Comparison of ENCODE assay signal across 9 cellular contexts in the genomic region with DNA sequence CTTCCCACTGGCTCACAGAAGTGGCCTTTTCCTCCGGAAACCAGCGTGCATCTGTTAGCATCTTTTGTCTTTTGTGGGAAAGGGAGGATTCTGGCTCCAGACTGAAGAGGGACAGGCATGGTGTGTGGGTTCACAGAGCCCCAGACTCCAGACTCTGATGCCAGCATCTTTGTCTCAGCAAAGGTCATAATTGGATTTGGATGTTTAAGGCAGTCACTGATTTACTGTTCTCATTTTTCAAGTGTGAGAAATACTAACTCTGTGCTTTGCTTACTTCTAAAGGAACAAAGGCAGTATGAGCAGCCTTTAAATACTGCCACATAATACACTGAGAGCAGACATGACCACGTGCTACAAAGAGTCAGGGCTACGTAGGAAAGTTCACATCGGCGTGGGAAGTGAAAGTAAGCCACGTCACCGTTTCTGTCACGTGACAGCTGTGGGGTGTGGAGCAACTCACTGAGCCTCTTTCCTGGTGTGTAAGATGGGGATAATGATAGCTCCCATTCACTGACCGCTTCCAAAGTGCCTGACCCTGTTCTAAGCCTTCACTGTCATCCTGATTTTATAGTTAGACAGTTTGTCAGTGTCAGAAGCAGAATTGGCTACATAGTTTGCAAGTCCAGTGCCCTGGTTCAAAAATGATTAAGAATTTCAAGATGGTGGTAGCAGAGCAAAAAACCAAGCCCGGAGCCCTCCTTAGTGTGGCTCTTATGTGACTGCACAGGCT. TPM values are rescaled to one million over a fixed set of nuclear protein-coding genes. Genes with fewer than 3 reads are reported as not detected.
A peak's percentile ranks its signal among the peaks of the same experiment; 100 is the strongest.
DNase-seq lines count a peak whose midpoint lies in the region; ATAC-seq and FAIRE-seq lines count a peak whose summit lies in the region.
"Had no signal": no experiment of that assay in that cellular context is flagged by ENCODE, and none has a peak within 500 bp of the region (broad histone marks: within the 10 kb centered on the region; RNA-seq: fewer than 3 reads in every experiment).

No MANE protein-coding gene starts in this region.

- WGBS in mesenchymal stem cell, result 50% methylated on average over 2 of the region's 11 CpGs

- no peak overlapping the region for H3K23ac ChIP-seq in mesenchymal stem cell (ENCODE audit: low read length in 2 of 2)

- H2AK5ac ChIP-seq in mesenchymal stem cell (ENCODE audit: low read length, severe bottlenecking), result no peak overlapping the region

- intact Hi-C loops in activated CD4-positive, alpha-beta T cell treated with anti-CD3 and anti-CD28 coated beads, Interleukin-2, amount 10 ng/mL, durations not matched to agents 24 days and 14 days (cut with micrococcal nuclease), result loop anchor here (2.0 to 10.0 kb wide), 8 partner anchors 37 to 1185 kb away; a partner anchor contains a TSS

- H3K27ac ChIP-seq in CD4-positive, CD25-positive, alpha-beta regulatory T cell (ENCODE audit: insufficient read depth, low read length, poor library complexity, severe bottlenecking), result peak overlapping the region; percentile 89
- no peak overlapping the region for H3K27ac ChIP-seq in mesenchymal stem cell (ENCODE audit: low read length, poor library complexity, severe bottlenecking)

- peak overlapping the region in 1 of 2 experiments; percentile 63 for H2BK12ac ChIP-seq in mesenchymal stem cell (ENCODE audit: low read length in 2 of 2)

- peak overlapping the region; percentile 75 for H3K4me3 ChIP-seq in CD4-positive, CD25-positive, alpha-beta regulatory T cell (ENCODE audit: low read depth, low read length)
- H3K4me3 ChIP-seq in mesenchymal stem cell (ENCODE audit: insufficient read depth in 1 of 2, low read depth in 1 of 2, low read length in 2 of 2) (peak overlapping the region in 1 of 2 experiments; percentile 5), H7 (ENCODE audit: insufficient read depth, low read depth, low read length) (no peak overlapping the region)

- ATAC-seq in CD4-positive, CD25-positive, alpha-beta regulatory T cell (ENCODE audit: low read depth in 2 of 2), result peak; percentile 67 to 73
- peak; percentile 50 for ATAC-seq in GM21390 (IDR thresholded peaks at IDR 0.05; ENCODE audit: unreplicated experiment)

- no peaks in the 10 kb centered on the region for H3K79me1 ChIP-seq in mesenchymal stem cell (replicated peaks; ENCODE audit: low read length, poor library complexity, severe bottlenecking)

- peak overlapping the region in 1 of 2 experiments; percentile 52 for H3K18ac ChIP-seq in mesenchymal stem cell (ENCODE audit: low read depth in 1 of 2, low read length in 2 of 2)

- peak overlapping the region; percentile 29 for H4K8ac ChIP-seq in mesenchymal stem cell (ENCODE audit: low read length)

- no peak overlapping the region for H2BK5ac ChIP-seq in mesenchymal stem cell (ENCODE audit: low read depth, low read length, poor library complexity, severe bottlenecking)

- H3K36me3 ChIP-seq in CD4-positive, CD25-positive, alpha-beta regulatory T cell (ENCODE audit: control insufficient read depth, insufficient read depth, low read length), result no peaks in the 10 kb centered on the region
- H3K36me3 ChIP-seq in mesenchymal stem cell (ENCODE audit: control insufficient read depth in 1 of 2, insufficient read depth in 2 of 2, low read depth in 1 of 2, low read length in 2 of 2) (no peaks in the 10 kb centered on the region), H7 (replicated peaks; ENCODE audit: control insufficient read depth, insufficient read depth, low read length) (no peaks in the 10 kb centered on the region)

- peak overlapping the region; percentile 67 for H3K9ac ChIP-seq in mesenchymal stem cell (ENCODE audit: low read length)

- H2BK15ac ChIP-seq in mesenchymal stem cell (ENCODE audit: low read depth, poor library complexity, severe bottlenecking), result no peak overlapping the region

- peaks cover 84% of the 10 kb centered on the region for H3K4me1 ChIP-seq in CD4-positive, CD25-positive, alpha-beta regulatory T cell (ENCODE audit: control insufficient read depth, insufficient read depth, low read length, poor library complexity, severe bottlenecking)
- peaks cover 2% of the 10 kb centered on the region for H3K4me1 ChIP-seq in mesenchymal stem cell (ENCODE audit: control insufficient read depth, insufficient read depth, low read depth, low read length)

- no peaks in the 10 kb centered on the region for H3K27me3 ChIP-seq in CD4-positive, CD25-positive, alpha-beta regulatory T cell (ENCODE audit: control insufficient read depth, insufficient read depth, low read length)
- H3K27me3 ChIP-seq in mesenchymal stem cell (ENCODE audit: control insufficient read depth in 1 of 2, insufficient read depth in 1 of 2, low read length in 2 of 2) (peaks cover 0 to 11% of the 10 kb centered on the region in 2 experiments), H7 (ENCODE audit: control insufficient read depth, insufficient read depth, low read length) (no peaks in the 10 kb centered on the region)

- FAIRE-seq in colon (lab: Jason Lieb, UNC), result peak; percentile 62

- peak overlapping the region; percentile 95 to 97 (median 97) for H3K27ac Mint-ChIP-seq in CD4-positive, CD25-positive, alpha-beta regulatory T cell
- peak overlapping the region; percentile 96 for H3K27ac Mint-ChIP-seq in activated CD4-positive, alpha-beta T cell treated with anti-CD3 and anti-CD28 coated beads, Interleukin-2, amount 10 ng/mL, durations not matched to agents 24 days and 14 days

- no peaks in the 10 kb centered on the region for H3K36me3 Mint-ChIP-seq in CD4-positive, CD25-positive, alpha-beta regulatory T cell
- no peaks in the 10 kb centered on the region for H3K36me3 Mint-ChIP-seq in activated CD4-positive, alpha-beta T cell treated with anti-CD3 and anti-CD28 coated beads, Interleukin-2, amount 10 ng/mL, durations not matched to agents 24 days and 14 days (ENCODE audit: low read depth)

- peak overlapping the region in 1 of 2 experiments; percentile 32 for H3K14ac ChIP-seq in mesenchymal stem cell (ENCODE audit: low read length in 2 of 2)

- no peaks in the 10 kb centered on the region for H3K27me3 Mint-ChIP-seq in CD4-positive, CD25-positive, alpha-beta regulatory T cell
- H3K27me3 Mint-ChIP-seq in activated CD4-positive, alpha-beta T cell treated with anti-CD3 and anti-CD28 coated beads, Interleukin-2, amount 10 ng/mL, durations not matched to agents 24 days and 14 days, result no peaks in the 10 kb centered on the region

- H3K4ac ChIP-seq in mesenchymal stem cell (ENCODE audit: low read depth in 1 of 2, low read length in 2 of 2), result peak overlapping the region; percentile 10 to 67

- H3K9me3 Mint-ChIP-seq in CD4-positive, CD25-positive, alpha-beta regulatory T cell, result no peaks in the 10 kb centered on the region
- no peaks in the 10 kb centered on the region for H3K9me3 Mint-ChIP-seq in activated CD4-positive, alpha-beta T cell treated with anti-CD3 and anti-CD28 coated beads, Interleukin-2, amount 10 ng/mL, durations not matched to agents 24 days and 14 days

- peak overlapping the region; percentile 89 to 94 (median 92) for H3K4me3 Mint-ChIP-seq in CD4-positive, CD25-positive, alpha-beta regulatory T cell
- H3K4me3 Mint-ChIP-seq in activated CD4-positive, alpha-beta T cell treated with anti-CD3 and anti-CD28 coated beads, Interleukin-2, amount 10 ng/mL, durations not matched to agents 24 days and 14 days, result peak overlapping the region; percentile 87

- peak; percentile 78 to 93 (median 88) for DNase-seq in CD4-positive, CD25-positive, alpha-beta regulatory T cell
- DNase-seq in M059J (ENCODE audit: low read depth) (peak; percentile 86), mesenchymal stem cell (peak; percentile 94), H7 (no peak)
- DNase-seq in activated CD4-positive, alpha-beta T cell treated with anti-CD3 and anti-CD28 coated beads, Interleukin-2, amount 10 ng/mL, durations not matched to agents 24 days and 14 days, result peak; percentile 95
- peak; percentile 79 for DNase-seq in stimulated activated CD8-positive, alpha-beta memory T cell treated with anti-CD3 and anti-CD28 coated beads, Interleukin-15, amount 100 ng/mL, for 48 hours (ENCODE audit: low read depth in 2 of 2)

- peak overlapping the region; percentile 53 for H4K91ac ChIP-seq in mesenchymal stem cell (ENCODE audit: low read length)

- peak overlapping the region; percentile 57 for H2BK120ac ChIP-seq in mesenchymal stem cell (ENCODE audit: low read depth, low read length)

- no peak overlapping the region for H2AFZ ChIP-seq in mesenchymal stem cell (ENCODE audit: low read depth, low read length)

- H3K9me3 ChIP-seq in CD4-positive, CD25-positive, alpha-beta regulatory T cell (ENCODE audit: control insufficient read depth in 2 of 2, low read length in 2 of 2), result no peaks in the 10 kb centered on the region
- H3K9me3 ChIP-seq in mesenchymal stem cell (ENCODE audit: control insufficient read depth, low read length), result no peaks in the 10 kb centered on the region

- no peak overlapping the region for H3K4me2 ChIP-seq in mesenchymal stem cell (ENCODE audit: low read length, poor library complexity, severe bottlenecking)

- H3K4me1 Mint-ChIP-seq in CD4-positive, CD25-positive, alpha-beta regulatory T cell, result peaks cover 36 to 88% (median 53%) of the 10 kb centered on the region in 4 donors
- H3K4me1 Mint-ChIP-seq in activated CD4-positive, alpha-beta T cell treated with anti-CD3 and anti-CD28 coated beads, Interleukin-2, amount 10 ng/mL, durations not matched to agents 24 days and 14 days, result peaks cover 62% of the 10 kb centered on the region

RNA-seq across cellular contexts. Expression of a gene that starts 24.8 kb away (rescaled TPM):
- 6,725 TPM for total RNA-seq in CD4-positive, CD25-positive, alpha-beta regulatory T cell
- polyA plus RNA-seq in CD4-positive, CD25-positive, alpha-beta regulatory T cell, result over 10,000 TPM; 30,486 to 36,942 (median 35,671) TPM
- 5,809 and 7,639 TPM in 2 replicates for total RNA-seq in M059J (2014; rRNA removed; shearing (Covaris generic))
- 5,263 and 5,311 TPM in 2 replicates for total RNA-seq in activated CD4-positive, alpha-beta T cell treated with anti-CD3 and anti-CD28 coated beads, Interleukin-2, amount 10 ng/mL, durations not matched to agents 24 days and 14 days
- polyA plus RNA-seq in mesenchymal stem cell (2013, experiment 1 of 2), result 9,006 TPM
- 8,811 TPM for polyA plus RNA-seq in mesenchymal stem cell (2013, experiment 2 of 2)
- 11,693 and 13,183 TPM in 2 replicates for total RNA-seq in H7 (2014; rRNA removed; shearing (Covaris generic))

RNA-seq across cellular contexts. Expression of a gene that starts 43.7 kb away (rescaled TPM):
- total RNA-seq in CD4-positive, CD25-positive, alpha-beta regulatory T cell, result not detected
- not detected for polyA plus RNA-seq in CD4-positive, CD25-positive, alpha-beta regulatory T cell
- total RNA-seq in M059J (2014; rRNA removed; shearing (Covaris generic)), result not detected in 2 replicates
- total RNA-seq in activated CD4-positive, alpha-beta T cell treated with anti-CD3 and anti-CD28 coated beads, Interleukin-2, amount 10 ng/mL, durations not matched to agents 24 days and 14 days, result not detected in 2 replicates
- not detected for polyA plus RNA-seq in mesenchymal stem cell (2013, experiment 1 of 2)
- not detected for polyA plus RNA-seq in mesenchymal stem cell (2013, experiment 2 of 2)
- total RNA-seq in H7 (2014; rRNA removed; shearing (Covaris generic)), result not detected in 2 replicates
- total RNA-seq: HT1080 had no signal
